Comparison of ENCODE assay signal across 8 cellular contexts in genomic region chr6:163457637-163458561, GRCh38. TPM values are rescaled to one million over a fixed set of nuclear protein-coding genes. Genes with fewer than 3 reads are reported as not detected.
DNase-seq lines count a peak whose midpoint lies in the region; ATAC-seq and TF ChIP-seq lines count a peak whose summit lies in the region.

No MANE protein-coding gene starts in this region.

- no TSS peak for BruUV-seq in Calu3 (replicated peaks; lab: Mats Ljungman, UMichigan)

- H3K4me3 Mint-ChIP-seq in Calu3 (ENCODE audit: low read depth, unreplicated experiment): no peak overlapping the region

- ATAC-seq in HG02973 (IDR thresholded peaks at IDR 0.05; ENCODE audit: unreplicated experiment): no peak
- ATAC-seq in GM18505 (IDR thresholded peaks at IDR 0.05; ENCODE audit: unreplicated experiment): no peak

- intact Hi-C loops in Calu3 (cut with micrococcal nuclease; ENCODE audit: unreplicated experiment) (no loop called here), breast epithelium (cut with DNase I; ENCODE audit: low total_unique reads) (loop anchor here (5.0 kb wide), 1 partner anchor 734 kb away; no protein-coding TSS in a partner anchor)

- no peaks in the 10 kb centered on the region for H3K36me3 ChIP-seq in breast epithelium

- no peaks in the 10 kb centered on the region for H3K9me3 Mint-ChIP-seq in Calu3 (ENCODE audit: low read depth, unreplicated experiment)

- peaks cover 24% of the 10 kb centered on the region for H3K36me3 Mint-ChIP-seq in Calu3 (ENCODE audit: insufficient read depth, unreplicated experiment)

- CTCF ChIA-PET in Calu3 (lab: Charles Lee): interaction anchor here (0.9 kb wide), 1 partner anchor 9 kb away, joined by 3 read pairs; no protein-coding TSS in a partner anchor

- peak overlapping the region; percentile 17 for H3K27ac Mint-ChIP-seq in Calu3 (ENCODE audit: unreplicated experiment)

- H3K27ac ChIP-seq in breast epithelium: peak overlapping the region; percentile 1 to 12

- H3K4me3 ChIP-seq in breast epithelium: no peak overlapping the region

- H3K4me1 ChIP-seq in breast epithelium: peaks cover 0 to 10% of the 10 kb centered on the region in 2 donors

- no peaks in the 10 kb centered on the region for H3K9me3 ChIP-seq in breast epithelium

- peaks cover 63% of the 10 kb centered on the region for H3K4me1 Mint-ChIP-seq in Calu3 (ENCODE audit: low read depth, unreplicated experiment)

- peak; percentile 22 for DNase-seq in Calu3
- peak; percentile 67 to 68 for DNase-seq in Kasumi-1 (lab: John Stamatoyannopoulos, UW)
- no peak for DNase-seq in breast epithelium (ENCODE audit: low spot score in 2 of 2)
- DNase-seq in mucosa of gallbladder (ENCODE audit: low spot score): peak; percentile 26
- DNase-seq in stimulated activated CD4-positive, alpha-beta T cell treated with anti-CD3 and anti-CD28 coated beads, Interleukin-4, amount 100 ng/mL, for 4 hours: no peak
- no peak for DNase-seq in NCI-H2227 treated with DMSO at 0.1 percent for 48 hours (lab: John Stamatoyannopoulos, UW)

- H3K27me3 Mint-ChIP-seq in Calu3 (ENCODE audit: unreplicated experiment): no peaks in the 10 kb centered on the region

- H3K27me3 ChIP-seq in breast epithelium: no peaks in the 10 kb centered on the region

- no peak for TF ChIP-seq CTCF in Calu3 (IDR thresholded peaks at IDR 0.05; ENCODE audit: unreplicated experiment)
- no peak for TF ChIP-seq CTCF in breast epithelium (IDR thresholded peaks at IDR 0.05)

- TF ChIP-seq POLR2A in breast epithelium (IDR thresholded peaks at IDR 0.05) (no peak), GM18505 (IDR thresholded peaks at IDR 0.05; ENCODE audit: borderline replicate concordance, extremely low read depth, insufficient read depth, insufficient read length) (no peak)

RNA-seq across cellular contexts. Expression of gene QKI, which starts 43.4 kb away (rescaled TPM):
- 94.1 and 131 TPM in 2 replicates for total RNA-seq in Calu3 (2022)
- 100 to 1,000 TPM; 158 to 304 (median 172) TPM for total RNA-seq in breast epithelium
- 80.0 TPM for total RNA-seq in mucosa of gallbladder

Comparison
In these comparisons a context has a peak if more than half of its experiments do, and no peak if none do; other contexts are left out.
1. DNase-seq: peak in Calu3 (single experiment), Kasumi-1 (2 of 2) and mucosa of gallbladder (single experiment); none in breast epithelium (0 of 2), stimulated activated CD4-positive, alpha-beta T cell treated with anti-CD3 and anti-CD28 coated beads, Interleukin-4, amount 100 ng/mL, for 4 hours (0 of 2) and NCI-H2227 treated with DMSO at 0.1 percent for 48 hours (single experiment).